24 cellular contexts compared by ENCODE assay signal in genomic region chr3:30454636-30455035, GRCh38.
"Had no signal": no experiment of that assay in that cellular context is flagged by ENCODE, and none has a peak within 500 bp of the region (broad histone marks: within the 10 kb centered on the region; RNA-seq: fewer than 3 reads in every experiment).

No MANE protein-coding gene starts in this region.

- H3K27ac Mint-ChIP-seq: activated CD8-positive, alpha-beta T cell treated with anti-CD3 and anti-CD28 coated beads for 36 hours; activated naive CD4-positive, alpha-beta T cell treated with anti-CD3 and anti-CD28 coated beads, Interleukin-2, amount 50 U/mL, for 24 hours; T-helper 1 cell treated with Interleukin-12 subunit alpha and Interleukin-12 subunit beta and Interleukin-4 antibody, amounts not matched to agents 30 μg/mL and 1 μg/mL, for 36 hours had no signal

- H3K4me3 ChIP-seq: body of pancreas, SJSA1 had no signal

- H3K4me3 Mint-ChIP-seq: activated CD8-positive, alpha-beta T cell treated with anti-CD3 and anti-CD28 coated beads for 36 hours; activated naive CD4-positive, alpha-beta T cell treated with anti-CD3 and anti-CD28 coated beads, Interleukin-2, amount 50 U/mL, for 24 hours; T-helper 1 cell treated with Interleukin-12 subunit alpha and Interleukin-12 subunit beta and Interleukin-4 antibody, amounts not matched to agents 30 μg/mL and 1 μg/mL, for 36 hours had no signal

- H3K36me3 ChIP-seq: SJSA1 had no signal

- H3K27me3 ChIP-seq: body of pancreas, SJSA1 had no signal

- H3K4me1 ChIP-seq: body of pancreas, SJSA1 had no signal

- H3K27me3 Mint-ChIP-seq: activated CD8-positive, alpha-beta T cell treated with anti-CD3 and anti-CD28 coated beads for 36 hours; activated naive CD4-positive, alpha-beta T cell treated with anti-CD3 and anti-CD28 coated beads, Interleukin-2, amount 50 U/mL, for 24 hours had no signal

- DNase-seq: activated CD4-positive, alpha-beta T cell treated with anti-CD3 and anti-CD28 coated beads for 4 hours; activated CD8-positive, alpha-beta memory T cell treated with anti-CD3 and anti-CD28 coated beads, Interleukin-2, amount 50 U/mL, for 48 hours; activated CD8-positive, alpha-beta T cell treated with anti-CD3 and anti-CD28 coated beads for 36 hours; activated T-cell treated with anti-CD3 and anti-CD28 coated beads, Interleukin-2, amount 50 U/mL, for 1 hour; aorta; body of pancreas; NCI-H1092; NCI-H1417 treated with DMSO at 0.1 percent for 48 hours; NCI-H1694; NCI-H2029; NCI-H345; NCI-H510A; NCI-H526 treated with DMSO at 0.1 percent for 48 hours; NCI-H82; NK-92 treated with Interleukin-12 subunit alpha and Interleukin-12 subunit beta, amount 100 ng/mL, for 24 hours; OCI-M1; RPMI8226; SHP77 had no signal

- H3K27ac ChIP-seq: KMS-11, SJSA1 had no signal

- H3K9me3 ChIP-seq: body of pancreas, SJSA1 had no signal

- ATAC-seq: activated CD4-positive, CD25-positive, alpha-beta regulatory T cell treated with anti-CD3 and anti-CD28 coated beads, Interleukin-2, amount 50 U/mL, for 24 hours; activated CD8-positive, alpha-beta T cell treated with anti-CD3 and anti-CD28 coated beads for 36 hours; body of pancreas; Panc1 had no signal
